ENCODE assay signal across 9 cellular contexts in the genomic region with DNA sequence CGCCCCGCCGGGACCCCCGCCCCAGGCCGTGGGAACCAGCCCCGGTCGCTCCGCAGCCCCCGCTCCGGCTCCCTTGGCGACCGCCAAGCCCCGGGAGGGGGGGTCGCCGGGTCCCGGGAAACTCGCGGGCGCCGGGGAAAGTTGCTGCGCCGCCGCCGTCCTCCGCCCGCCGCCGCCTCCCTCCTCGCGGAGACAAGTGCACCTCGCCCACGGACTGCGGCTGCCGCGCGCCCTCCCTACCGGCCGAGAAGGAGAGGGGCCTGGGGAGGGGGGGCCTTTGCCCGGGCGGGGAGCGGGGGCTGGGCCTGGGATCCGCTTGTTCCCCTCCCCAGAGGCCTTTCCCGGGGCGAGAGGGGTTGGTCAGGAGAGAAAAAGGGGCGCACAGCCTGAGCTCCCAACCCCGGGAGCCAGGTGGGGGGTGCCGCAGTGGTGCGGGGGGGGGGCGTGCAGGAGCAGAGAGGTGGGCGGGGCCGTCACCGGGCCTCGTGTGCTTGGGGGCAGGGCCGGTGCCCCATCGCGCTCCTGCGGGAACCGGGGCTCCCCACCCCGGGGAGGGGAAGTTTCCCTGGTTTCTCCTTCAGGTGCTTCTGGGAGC. TPM values are rescaled to one million over a fixed set of nuclear protein-coding genes. Genes with fewer than 3 reads are reported as not detected.
A peak's percentile ranks its signal among the peaks of the same experiment; 100 is the strongest.
DNase-seq lines count a peak whose midpoint lies in the region; ATAC-seq and TF ChIP-seq lines count a peak whose summit lies in the region.
"Had no signal": no experiment of that assay in that cellular context is flagged by ENCODE, and none has a peak within 500 bp of the region (broad histone marks: within the 10 kb centered on the region; RNA-seq: fewer than 3 reads in every experiment).

No MANE protein-coding gene starts in this region.

- no peaks in the 10 kb centered on the region for H3K9me3 Mint-ChIP-seq in endodermal cell

- H3K4me1 ChIP-seq in NT2/D1 (ENCODE audit: insufficient read depth, insufficient read length) (peaks cover 23% of the 10 kb centered on the region), endodermal cell (ENCODE audit: control insufficient read depth, insufficient read depth, low read length) (peaks cover 18% of the 10 kb centered on the region), neuron (ENCODE audit: insufficient read depth, low read length) (peaks cover 19% of the 10 kb centered on the region)

- WGBS in endodermal cell (ENCODE audit: insufficient coverage in 1 of 2, insufficient read length in 1 of 2), 2 experiments, result 0% methylated on average over 56 of the region's 59 CpGs; no CpG with 5 or more reads in 1 of the 2 experiments

- H3K9ac ChIP-seq in NT2/D1 (ENCODE audit: insufficient read length, low read depth) (peak overlapping the region; percentile 93), endodermal cell (ENCODE audit: extremely low read depth, low read length, poor library complexity, severe bottlenecking) (peak overlapping the region; percentile 59)

- H3K36me3 ChIP-seq in NT2/D1 (ENCODE audit: insufficient read depth, insufficient read length, low read length), result peaks cover 30% of the 10 kb centered on the region
- H3K36me3 ChIP-seq in endodermal cell (ENCODE audit: control insufficient read depth, insufficient read depth, low read length), result peaks cover 21% of the 10 kb centered on the region
- peaks cover 16% of the 10 kb centered on the region for H3K36me3 ChIP-seq in neuron (ENCODE audit: insufficient read depth, low read length)

- peak; percentile 24 for ATAC-seq in GM21528 (IDR thresholded peaks at IDR 0.05; ENCODE audit: low FRiP score, unreplicated experiment)

- peak; percentile 55 for DNase-seq in Daoy (ENCODE audit: low read depth)
- no peak for DNase-seq in NT2/D1 (ENCODE audit: low read depth, low spot score)
- peak; percentile 70 for DNase-seq in endodermal cell
- DNase-seq in NK-92 treated with Interleukin-12 subunit alpha and Interleukin-12 subunit beta, amount 100 ng/mL, for 24 hours (lab: John Stamatoyannopoulos, UW), result no peak
- DNase-seq in G401 (ENCODE audit: low spot score), result no peak
- no peak for DNase-seq in GF-D8 (lab: John Stamatoyannopoulos, UW)

- H3K27me3 ChIP-seq in NT2/D1 (ENCODE audit: insufficient read depth, insufficient read length) (no peaks in the 10 kb centered on the region), endodermal cell (ENCODE audit: control insufficient read depth, insufficient read depth, low read length, poor library complexity, severe bottlenecking) (no peaks in the 10 kb centered on the region), neuron (ENCODE audit: insufficient read depth, low read length) (no peaks in the 10 kb centered on the region)

- H3K9me3 ChIP-seq in NT2/D1 (ENCODE audit: insufficient read depth, low read length) (no peaks in the 10 kb centered on the region), endodermal cell (ENCODE audit: control insufficient read depth, low read length) (no peaks in the 10 kb centered on the region), neuron (ENCODE audit: low read length) (no peaks in the 10 kb centered on the region)

- in situ Hi-C loops in G401 (cut with HindIII; ENCODE audit: low sequenced_read_pairs), result no loop called here

- H3K4me3 Mint-ChIP-seq in endodermal cell, result peak overlapping the region; percentile 59

- H2AFZ ChIP-seq in neuron (ENCODE audit: low read depth, low read length), result no peak overlapping the region

- H3K4me3 ChIP-seq in NT2/D1 (ENCODE audit: insufficient read length, low read depth) (peak overlapping the region; percentile 76), endodermal cell (ENCODE audit: low read length) (peak overlapping the region; percentile 80), neuron (ENCODE audit: low read length) (peak overlapping the region; percentile 95)

- peaks cover 16% of the 10 kb centered on the region for H3K36me3 Mint-ChIP-seq in endodermal cell (ENCODE audit: low read depth)

- H3K27ac Mint-ChIP-seq in endodermal cell, result no peak overlapping the region

- H3K4me1 Mint-ChIP-seq in endodermal cell, result peaks cover 10% of the 10 kb centered on the region

- peak overlapping the region; percentile 53 for H3K27ac ChIP-seq in endodermal cell (ENCODE audit: low read depth, low read length)

- peaks cover 17% of the 10 kb centered on the region for H3K27me3 Mint-ChIP-seq in endodermal cell (ENCODE audit: insufficient read depth)

- TF ChIP-seq CTCF in endodermal cell (conservative IDR thresholded peaks at IDR 0.05), result no peak

RNA-seq across cellular contexts. Expression of a gene that starts 0.6 kb away (rescaled TPM):
- total RNA-seq in Daoy (2014; rRNA removed; shearing (Covaris generic)), result 66.6 and 72.0 TPM in 2 replicates
- 100 to 1,000 TPM; 269 to 288 TPM for total RNA-seq in endodermal cell
- polyA plus RNA-seq in endodermal cell (2013, experiment 1 of 2), result 192 TPM
- polyA plus RNA-seq in endodermal cell (2013, experiment 2 of 2), result 176 TPM
- 103 and 106 TPM in 2 replicates for total RNA-seq in G401 (2014; rRNA removed; shearing (Covaris generic))

RNA-seq across cellular contexts. Expression of a gene that starts 7.2 kb away (rescaled TPM):
- 219 and 238 TPM in 2 replicates for total RNA-seq in Daoy (2014; rRNA removed; shearing (Covaris generic))
- 10 to 100 TPM; 46.6 to 48.4 TPM for total RNA-seq in endodermal cell
- polyA plus RNA-seq in endodermal cell (2013, experiment 1 of 2), result 31.4 TPM
- polyA plus RNA-seq in endodermal cell (2013, experiment 2 of 2), result 31.8 TPM
- 213 and 304 TPM in 2 replicates for total RNA-seq in G401 (2014; rRNA removed; shearing (Covaris generic))

RNA-seq across cellular contexts. Expression of a gene that starts 20.6 kb away (rescaled TPM):
- 30.1 and 36.3 TPM in 2 replicates for total RNA-seq in Daoy (2014; rRNA removed; shearing (Covaris generic))
- total RNA-seq in endodermal cell, result 10 to 100 TPM; 16.1 to 19.7 TPM
- 144 TPM for polyA plus RNA-seq in endodermal cell (2013, experiment 1 of 2)
- 117 TPM for polyA plus RNA-seq in endodermal cell (2013, experiment 2 of 2)
- total RNA-seq in G401 (2014; rRNA removed; shearing (Covaris generic)), result 27.5 and 66.5 TPM in 2 replicates

RNA-seq across cellular contexts. Expression of a gene that starts 38.6 kb away (rescaled TPM):
- not detected in 2 replicates for total RNA-seq in Daoy (2014; rRNA removed; shearing (Covaris generic))
- total RNA-seq in endodermal cell, result not detected
- polyA plus RNA-seq in endodermal cell (2013, experiment 1 of 2), result not detected
- not detected for polyA plus RNA-seq in endodermal cell (2013, experiment 2 of 2)
- 0.17 TPM in 1 of 2 replicates, not detected in the other for total RNA-seq in G401 (2014; rRNA removed; shearing (Covaris generic))
- total RNA-seq: T-helper 1 cell treated with Interleukin-12 subunit alpha and Interleukin-12 subunit beta and Interleukin-4 antibody, amounts not matched to agents 30 ng/mL and 1 ng/mL, for 36 hours had no signal

RNA-seq across cellular contexts. Expression of a gene that starts 53.6 kb away (rescaled TPM):
- not detected in 2 replicates for total RNA-seq in Daoy (2014; rRNA removed; shearing (Covaris generic))
- not detected for total RNA-seq in endodermal cell
- not detected for polyA plus RNA-seq in endodermal cell (2013, experiment 1 of 2)
- not detected for polyA plus RNA-seq in endodermal cell (2013, experiment 2 of 2)
- total RNA-seq in G401 (2014; rRNA removed; shearing (Covaris generic)), result 3.5 and 4.3 TPM in 2 replicates
- total RNA-seq: T-helper 1 cell treated with Interleukin-12 subunit alpha and Interleukin-12 subunit beta and Interleukin-4 antibody, amounts not matched to agents 30 ng/mL and 1 ng/mL, for 36 hours had no signal

Comparison
In these comparisons a context has a peak if more than half of its experiments do, and no peak if none do; other contexts are left out.
1. DNase-seq: peak in Daoy (single experiment) and endodermal cell (single experiment); none in NT2/D1 (single experiment), NK-92 treated with Interleukin-12 subunit alpha and Interleukin-12 subunit beta, amount 100 ng/mL, for 24 hours (single experiment), G401 (single experiment) and GF-D8 (single experiment).
2. Peak in every context shown above with its lines, with median percentiles within 50 percentile points of each other: H3K4me3 ChIP-seq.